8 cellular contexts compared by ENCODE assay signal in genomic region chr2:47904903-47905453, GRCh38. TPM values are rescaled to one million over a fixed set of nuclear protein-coding genes. Genes with fewer than 3 reads are reported as not detected.
DNase-seq lines count a peak whose midpoint lies in the region; ATAC-seq and TF ChIP-seq lines count a peak whose summit lies in the region.

No MANE protein-coding gene starts in this region.

- no peaks in the 10 kb centered on the region for H3K27me3 Mint-ChIP-seq in activated CD4-positive, alpha-beta T cell treated with anti-CD3 and anti-CD28 coated beads, Interleukin-2, amount 10 ng/mL, durations not matched to agents 7 days and 5 days
- no peaks in the 10 kb centered on the region for H3K27me3 Mint-ChIP-seq in endodermal cell (ENCODE audit: insufficient read depth)

- H3K27ac Mint-ChIP-seq in activated CD4-positive, alpha-beta T cell treated with anti-CD3 and anti-CD28 coated beads, Interleukin-2, amount 10 ng/mL, durations not matched to agents 7 days and 5 days = peak overlapping the region; percentile 97
- peak overlapping the region; percentile 98 for H3K27ac Mint-ChIP-seq in endodermal cell

- H3K36me3 ChIP-seq in endodermal cell (ENCODE audit: control insufficient read depth, insufficient read depth, low read length) (no peaks in the 10 kb centered on the region), transverse colon (no peaks in the 10 kb centered on the region)

- no peak for TF ChIP-seq CTCF in endodermal cell (conservative IDR thresholded peaks at IDR 0.05)
- TF ChIP-seq CTCF in transverse colon (IDR thresholded peaks at IDR 0.05) = peak in 2 of 5 experiments; percentile 9 to 33

- peak overlapping the region; percentile 90 for H3K9ac ChIP-seq in endodermal cell (ENCODE audit: extremely low read depth, low read length, poor library complexity, severe bottlenecking)

- no peaks in the 10 kb centered on the region for H3K9me3 ChIP-seq in endodermal cell (ENCODE audit: control insufficient read depth, low read length)
- no peaks in the 10 kb centered on the region for H3K9me3 ChIP-seq in transverse colon

- no peaks in the 10 kb centered on the region for H3K9me3 Mint-ChIP-seq in activated CD4-positive, alpha-beta T cell treated with anti-CD3 and anti-CD28 coated beads, Interleukin-2, amount 10 ng/mL, durations not matched to agents 7 days and 5 days
- no peaks in the 10 kb centered on the region for H3K9me3 Mint-ChIP-seq in endodermal cell

- no peaks in the 10 kb centered on the region for H3K27me3 ChIP-seq in endodermal cell (ENCODE audit: control insufficient read depth, insufficient read depth, low read length, poor library complexity, severe bottlenecking)
- no peaks in the 10 kb centered on the region for H3K27me3 ChIP-seq in transverse colon

- H3K4me1 Mint-ChIP-seq in activated CD4-positive, alpha-beta T cell treated with anti-CD3 and anti-CD28 coated beads, Interleukin-2, amount 10 ng/mL, durations not matched to agents 7 days and 5 days = peaks cover 43% of the 10 kb centered on the region
- peaks cover 21% of the 10 kb centered on the region for H3K4me1 Mint-ChIP-seq in endodermal cell

- TF ChIP-seq EP300 in transverse colon (IDR thresholded peaks at IDR 0.05; ENCODE audit: low read depth) = no peak

- H3K4me1 ChIP-seq in endodermal cell (ENCODE audit: control insufficient read depth, insufficient read depth, low read length) (no peaks in the 10 kb centered on the region), transverse colon (peaks cover 0 to 42% (median 21%) of the 10 kb centered on the region in 4 donors)

- POLR2A ChIA-PET in activated CD4-positive, alpha-beta T cell treated with anti-CD3 and anti-CD28 coated beads, Interleukin-2, amount 10 ng/mL, durations not matched to agents 7 days and 5 days (lab: Charles Lee) = no interaction called here

- in situ Hi-C loops in transverse colon (cut with MboI; ENCODE audit: low pct_ligation_motif_present in 1 of 4, low pct_unique_long_range_greater_than_20kb in 1 of 4, low sequenced_read_pairs in 3 of 4) = loop anchor here in 2 of 4 donors (10.0 kb wide), 2 partner anchors 120 to 530 kb away; partner anchors contain the start of gene MSH6 (in 1 of the 2)

- H3K4me3 ChIP-seq in endodermal cell (ENCODE audit: low read length) = peak overlapping the region; percentile 97
- H3K4me3 ChIP-seq in transverse colon = peak overlapping the region; percentile 81 to 96 (median 92)

- CTCF ChIA-PET in activated CD4-positive, alpha-beta T cell treated with anti-CD3 and anti-CD28 coated beads, Interleukin-2, amount 10 ng/mL, durations not matched to agents 7 days and 5 days (lab: Charles Lee) = no interaction called here

- TF ChIP-seq POLR2A in transverse colon (IDR thresholded peaks at IDR 0.05) = no peak

- H3K27ac ChIP-seq in endodermal cell (ENCODE audit: low read depth, low read length) = peak overlapping the region; percentile 86
- peak overlapping the region; percentile 99 to 100 (median 100) for H3K27ac ChIP-seq in transverse colon

- WGBS in endodermal cell (ENCODE audit: insufficient coverage in 1 of 2, insufficient read length in 1 of 2), 2 experiments = 0% methylated on average over 45 of the region's 45 CpGs; no CpG with 5 or more reads in 1 of the 2 experiments
- 0% methylated on average over 1 to 17 of the region's 45 CpGs for WGBS in transverse colon (ENCODE audit: low coverage in 1 of 2), 2 donors

- intact Hi-C loops in transverse colon (cut with DNase I; ENCODE audit: low total_unique reads) = loop anchor here (5.0 to 10.0 kb wide), 2 partner anchors 123 to 200 kb away; partner anchors contain the start of gene MSH6

- DNase-seq in NCI-H748 (lab: John Stamatoyannopoulos, UW; ENCODE audit: unreplicated experiment) (peak; percentile 56), NCI-H748 treated with DMSO at 0.1 percent for 48 hours (lab: John Stamatoyannopoulos, UW) (no peak), endodermal cell (peak; percentile 78), mucosa of gallbladder (ENCODE audit: low spot score) (peak; percentile 16), transverse colon (peak; percentile 44), NCI-H187 (lab: John Stamatoyannopoulos, UW) (no peak)
- DNase-seq in activated CD4-positive, alpha-beta T cell treated with anti-CD3 and anti-CD28 coated beads, Interleukin-2, amount 10 ng/mL, durations not matched to agents 7 days and 5 days = peak; percentile 44

- peak overlapping the region; percentile 98 for H3K4me3 Mint-ChIP-seq in activated CD4-positive, alpha-beta T cell treated with anti-CD3 and anti-CD28 coated beads, Interleukin-2, amount 10 ng/mL, durations not matched to agents 7 days and 5 days
- peak overlapping the region; percentile 96 for H3K4me3 Mint-ChIP-seq in endodermal cell

- peaks cover 7% of the 10 kb centered on the region for H3K36me3 Mint-ChIP-seq in activated CD4-positive, alpha-beta T cell treated with anti-CD3 and anti-CD28 coated beads, Interleukin-2, amount 10 ng/mL, durations not matched to agents 7 days and 5 days (ENCODE audit: low read depth)
- no peaks in the 10 kb centered on the region for H3K36me3 Mint-ChIP-seq in endodermal cell (ENCODE audit: low read depth)

- ATAC-seq in HG03460 (IDR thresholded peaks at IDR 0.05; ENCODE audit: unreplicated experiment) = peak; percentile 4

RNA-seq across cellular contexts. Expression of gene FBXO11, which starts 1.3 kb away (rescaled TPM):
- total RNA-seq in activated CD4-positive, alpha-beta T cell treated with anti-CD3 and anti-CD28 coated beads, Interleukin-2, amount 10 ng/mL, durations not matched to agents 7 days and 5 days = 10 to 100 TPM; 49.3 to 58.5 TPM
- total RNA-seq in endodermal cell (10 to 100 TPM; 71.9 to 84.5 TPM), mucosa of gallbladder (58.2 TPM), transverse colon (10 to 100 TPM; 19.8 to 80.6 (median 49.8) TPM)
- polyA plus RNA-seq in endodermal cell (2013, experiment 1 of 2) = 62.9 TPM
- polyA plus RNA-seq in endodermal cell (2013, experiment 2 of 2) = 60.6 TPM

Comparison
In these comparisons a context has a peak if more than half of its experiments do, and no peak if none do; other contexts are left out.
1. DNase-seq: peak in NCI-H748 (single experiment), activated CD4-positive, alpha-beta T cell treated with anti-CD3 and anti-CD28 coated beads, Interleukin-2, amount 10 ng/mL, durations not matched to agents 7 days and 5 days (single experiment), endodermal cell (single experiment), mucosa of gallbladder (single experiment) and transverse colon (single experiment); none in NCI-H748 treated with DMSO at 0.1 percent for 48 hours (single experiment) and NCI-H187 (0 of 2).